Comparison of ENCODE assay signal across 8 cellular contexts in the genomic region with DNA sequence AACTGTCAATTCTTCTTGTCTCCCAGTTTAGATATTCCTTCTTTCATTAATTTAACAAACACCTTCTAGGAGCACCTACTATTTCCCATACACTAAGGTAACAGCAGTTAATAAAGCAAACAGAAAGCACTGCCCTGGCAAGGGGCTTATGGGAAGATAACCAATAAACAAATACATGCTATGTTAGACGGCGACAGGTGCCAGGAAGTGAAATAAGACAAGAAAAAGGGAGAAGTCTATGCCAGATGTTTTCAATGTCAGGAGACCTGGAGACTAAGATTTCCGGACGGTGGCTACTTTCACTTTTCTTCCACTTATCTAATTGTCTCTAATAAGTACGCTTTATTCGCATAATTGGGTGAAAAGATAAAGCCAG. TPM values are rescaled to one million over a fixed set of nuclear protein-coding genes. Genes with fewer than 3 reads are reported as not detected.
DNase-seq lines count a peak whose midpoint lies in the region; ATAC-seq, FAIRE-seq and TF ChIP-seq lines count a peak whose summit lies in the region.

No MANE protein-coding gene starts in this region.

- peaks cover 0 to 24% (median 0%) of the 10 kb centered on the region in 3 donors for H3K36me3 ChIP-seq in esophagus squamous epithelium
- H3K36me3 ChIP-seq in neutrophil = no peaks in the 10 kb centered on the region

- H3K4me1 ChIP-seq in esophagus squamous epithelium = peaks cover 0 to 26% (median 14%) of the 10 kb centered on the region in 3 donors
- peaks cover 15 to 18% of the 10 kb centered on the region in 2 experiments for H3K4me1 ChIP-seq in neutrophil (ENCODE audit: control insufficient read depth in 1 of 2, insufficient read depth in 1 of 2, low read depth in 1 of 2, low read length in 1 of 2)

- intact Hi-C loops in esophagus squamous epithelium (cut with DNase I) = no loop called here

- ATAC-seq in GM19035 (IDR thresholded peaks at IDR 0.05; ENCODE audit: unreplicated experiment) (peak; percentile 42), HG03196 (IDR thresholded peaks at IDR 0.05; ENCODE audit: unreplicated experiment) (peak; percentile 41)

- H3K9me3 ChIP-seq in esophagus squamous epithelium (no peaks in the 10 kb centered on the region), neutrophil (no peaks in the 10 kb centered on the region)

- H3K27me3 ChIP-seq in esophagus squamous epithelium (no peaks in the 10 kb centered on the region), neutrophil (no peaks in the 10 kb centered on the region)

- H3K4me3 ChIP-seq in esophagus squamous epithelium (peak overlapping the region; percentile 85 to 98 (median 92)), neutrophil (ENCODE audit: low read depth in 1 of 2, low read length in 1 of 2) (peak overlapping the region; percentile 67 to 76)

- TF ChIP-seq POLR2A in esophagus squamous epithelium (IDR thresholded peaks at IDR 0.05) = no peak

- no peak for FAIRE-seq in RCC 7860 (lab: Jason Lieb, UNC)

- TF ChIP-seq CTCF in esophagus squamous epithelium (IDR thresholded peaks at IDR 0.05) (no peak), neutrophil (IDR thresholded peaks at IDR 0.05) (no peak)

- DNase-seq in CD1c-positive myeloid dendritic cell (ENCODE audit: extremely low spot score) (peak; percentile 27), SW480 (ENCODE audit: low spot score) (peak; percentile 41), esophagus squamous epithelium (lab: John Stamatoyannopoulos, UW) (no peak), RCC 7860 (ENCODE audit: low spot score) (no peak), NK-92 (lab: John Stamatoyannopoulos, UW; ENCODE audit: unreplicated experiment) (no peak)

- H3K27ac ChIP-seq in esophagus squamous epithelium = peak overlapping the region; percentile 86 to 94 (median 92)
- H3K27ac ChIP-seq in neutrophil = peak overlapping the region; percentile 73

- 0% methylated on average over 6 of the region's 6 CpGs for WGBS in esophagus squamous epithelium, 2 donors

RNA-seq across cellular contexts. Expression of gene ZNF445, which starts 32.5 kb away (rescaled TPM):
- 1 to 10 TPM; 3.2 to 6.9 (median 4.6) TPM for total RNA-seq in esophagus squamous epithelium

RNA-seq across cellular contexts. Expression of gene ZKSCAN7, which starts 45.0 kb away (rescaled TPM):
- total RNA-seq in esophagus squamous epithelium = 1 to 10 TPM in 1 of 4 donors, under 1 TPM in 3; 0.61 to 2.9 (median 0.90) TPM

Comparison
In these comparisons a context has a peak if more than half of its experiments do, and no peak if none do; other contexts are left out.
1. DNase-seq: peak in CD1c-positive myeloid dendritic cell (single experiment) and SW480 (single experiment); none in esophagus squamous epithelium (single experiment), RCC 7860 (single experiment) and NK-92 (single experiment).